Comparison of ENCODE assay signal across 8 cellular contexts in genomic region chr16:67248401-67249177, GRCh38. TPM values are rescaled to one million over a fixed set of nuclear protein-coding genes. Genes with fewer than 3 reads are reported as not detected.
DNase-seq lines count a peak whose midpoint lies in the region; ATAC-seq lines count a peak whose summit lies in the region.

Gene SLC9A5 (plus strand): TSS chr16:67248979. CDS start chr16:67249015, 36 bp downstream.

- POLR2A ChIA-PET in activated naive CD8-positive, alpha-beta T cell treated with anti-CD3 and anti-CD28 coated beads, Interleukin-2, amount 10 ng/mL, durations not matched to agents 7 days and 5 days (lab: Charles Lee), result interaction anchor here (0.9 to 9.4 kb wide), 9 partner anchors 21 to 315 kb away, joined by 3 to 130 read pairs (median 3); partner anchors contain the start of genes ATP6V0D1, PLEKHG4 and TMEM208

- H3K4me1 Mint-ChIP-seq in activated naive CD8-positive, alpha-beta T cell treated with anti-CD3 and anti-CD28 coated beads, Interleukin-2, amount 10 ng/mL, durations not matched to agents 7 days and 5 days, result peaks cover 34% of the 10 kb centered on the region
- peaks cover 44% of the 10 kb centered on the region for H3K4me1 Mint-ChIP-seq in stimulated activated effector memory CD8-positive, alpha-beta T cell treated with anti-CD3 and anti-CD28 coated beads, Interleukin-12 subunit alpha, Interleukin-12 subunit beta, amount 100 ng/mL, for 72 hours

- ATAC-seq in activated naive CD8-positive, alpha-beta T cell treated with anti-CD3 and anti-CD28 coated beads, Interleukin-2, amount 10 ng/mL, durations not matched to agents 7 days and 5 days (ENCODE audit: low read depth), result no peak
- ATAC-seq in stimulated activated effector memory CD8-positive, alpha-beta T cell treated with anti-CD3 and anti-CD28 coated beads, Interleukin-12 subunit alpha, Interleukin-12 subunit beta, amount 100 ng/mL, for 72 hours, result no peak
- ATAC-seq in HG03108 (IDR thresholded peaks at IDR 0.05; ENCODE audit: unreplicated experiment), result no peak

- no peaks in the 10 kb centered on the region for H3K36me3 Mint-ChIP-seq in activated naive CD8-positive, alpha-beta T cell treated with anti-CD3 and anti-CD28 coated beads, Interleukin-2, amount 10 ng/mL, durations not matched to agents 7 days and 5 days
- peaks cover 19% of the 10 kb centered on the region for H3K36me3 Mint-ChIP-seq in stimulated activated effector memory CD8-positive, alpha-beta T cell treated with anti-CD3 and anti-CD28 coated beads, Interleukin-12 subunit alpha, Interleukin-12 subunit beta, amount 100 ng/mL, for 72 hours

- H3K27me3 Mint-ChIP-seq in activated naive CD8-positive, alpha-beta T cell treated with anti-CD3 and anti-CD28 coated beads, Interleukin-2, amount 10 ng/mL, durations not matched to agents 7 days and 5 days, result peaks cover 13% of the 10 kb centered on the region

- peak within 1 kb of the TSS; percentile 82 for H3K4me3 Mint-ChIP-seq in activated naive CD8-positive, alpha-beta T cell treated with anti-CD3 and anti-CD28 coated beads, Interleukin-2, amount 10 ng/mL, durations not matched to agents 7 days and 5 days
- peak within 1 kb of the TSS; percentile 86 for H3K4me3 Mint-ChIP-seq in stimulated activated effector memory CD8-positive, alpha-beta T cell treated with anti-CD3 and anti-CD28 coated beads, Interleukin-12 subunit alpha, Interleukin-12 subunit beta, amount 100 ng/mL, for 72 hours

- H3K9me3 Mint-ChIP-seq in activated naive CD8-positive, alpha-beta T cell treated with anti-CD3 and anti-CD28 coated beads, Interleukin-2, amount 10 ng/mL, durations not matched to agents 7 days and 5 days, result no peaks in the 10 kb centered on the region
- H3K9me3 Mint-ChIP-seq in stimulated activated effector memory CD8-positive, alpha-beta T cell treated with anti-CD3 and anti-CD28 coated beads, Interleukin-12 subunit alpha, Interleukin-12 subunit beta, amount 100 ng/mL, for 72 hours, result no peaks in the 10 kb centered on the region

- H3K4me3 ChIP-seq in iPS-11a (ENCODE audit: low read depth, low read length), result peak within 1 kb of the TSS; percentile 47

- peak within 1 kb of the TSS; percentile 82 for H3K27ac Mint-ChIP-seq in activated naive CD8-positive, alpha-beta T cell treated with anti-CD3 and anti-CD28 coated beads, Interleukin-2, amount 10 ng/mL, durations not matched to agents 7 days and 5 days
- peak within 1 kb of the TSS; percentile 96 for H3K27ac Mint-ChIP-seq in stimulated activated effector memory CD8-positive, alpha-beta T cell treated with anti-CD3 and anti-CD28 coated beads, Interleukin-12 subunit alpha, Interleukin-12 subunit beta, amount 100 ng/mL, for 72 hours

- DNase-seq in EH (ENCODE audit: low read depth) (peak; percentile 46), HuH-7 (ENCODE audit: low spot score) (peak; percentile 39), NCI-H526 treated with DMSO at 0.1 percent for 48 hours (lab: John Stamatoyannopoulos, UW) (no peak), medulla oblongata (ENCODE audit: extremely low spot score) (no peak)
- DNase-seq in activated naive CD8-positive, alpha-beta T cell treated with anti-CD3 and anti-CD28 coated beads, Interleukin-2, amount 10 ng/mL, durations not matched to agents 7 days and 5 days, result peak; percentile 72
- peak; percentile 36 to 69 for DNase-seq in stimulated activated effector memory CD8-positive, alpha-beta T cell treated with anti-CD3 and anti-CD28 coated beads, Interleukin-12 subunit alpha, Interleukin-12 subunit beta, amount 100 ng/mL, for 72 hours (ENCODE audit: low spot score in 2 of 2)

RNA-seq across cellular contexts. Expression of gene SLC9A5, which starts in this region (rescaled TPM):
- total RNA-seq in activated naive CD8-positive, alpha-beta T cell treated with anti-CD3 and anti-CD28 coated beads, Interleukin-2, amount 10 ng/mL, durations not matched to agents 7 days and 5 days, result 1 to 10 TPM; 3.5 to 4.5 TPM

Comparison
In these comparisons a context has a peak if more than half of its experiments do, and no peak if none do; other contexts are left out.
1. DNase-seq: peak in EH (single experiment), HuH-7 (single experiment), activated naive CD8-positive, alpha-beta T cell treated with anti-CD3 and anti-CD28 coated beads, Interleukin-2, amount 10 ng/mL, durations not matched to agents 7 days and 5 days (single experiment) and stimulated activated effector memory CD8-positive, alpha-beta T cell treated with anti-CD3 and anti-CD28 coated beads, Interleukin-12 subunit alpha, Interleukin-12 subunit beta, amount 100 ng/mL, for 72 hours (2 of 2); none in NCI-H526 treated with DMSO at 0.1 percent for 48 hours (single experiment) and medulla oblongata (single experiment).